16 cellular contexts compared by ENCODE assay signal in genomic region chr3:59115355-59116136, GRCh38.
DNase-seq lines count a peak whose midpoint lies in the region; ATAC-seq and TF ChIP-seq lines count a peak whose summit lies in the region.
"Had no signal": no experiment of that assay in that cellular context is flagged by ENCODE, and none has a peak within 500 bp of the region (broad histone marks: within the 10 kb centered on the region; RNA-seq: fewer than 3 reads in every experiment).

No MANE protein-coding gene starts in this region.

- H3K9ac ChIP-seq in Loucy (ENCODE audit: low read depth, low read length, poor library complexity, severe bottlenecking) = no peak overlapping the region

- no peaks in the 10 kb centered on the region for H3K9me2 ChIP-seq in Loucy (replicated peaks; ENCODE audit: low read depth, low read length)

- no peaks in the 10 kb centered on the region for H3F3A ChIP-seq in Loucy (ENCODE audit: low read depth)

- H3K27ac ChIP-seq in CD4-positive, alpha-beta memory T cell (ENCODE audit: low read depth, low read length) = no peak overlapping the region
- H3K27ac ChIP-seq in muscle layer of duodenum (ENCODE audit: low read length) = no peak overlapping the region
- H3K27ac ChIP-seq: C4-2B, coronary artery, gastrocnemius medialis, prostate gland had no signal

- H3K4me2 ChIP-seq in Loucy (ENCODE audit: low read depth, low read length, poor library complexity, severe bottlenecking) = no peak overlapping the region

- no peaks in the 10 kb centered on the region for H3K27me3 ChIP-seq in CD4-positive, alpha-beta memory T cell (ENCODE audit: insufficient read depth, low read length)
- H3K27me3 ChIP-seq in Loucy (ENCODE audit: insufficient read depth, low read length, poor library complexity, severe bottlenecking) (no peaks in the 10 kb centered on the region), muscle layer of duodenum (ENCODE audit: low read depth, low read length) (no peaks in the 10 kb centered on the region)
- H3K27me3 ChIP-seq: gastrocnemius medialis had no signal

- no peak overlapping the region for H3K4me3 ChIP-seq in CD4-positive, alpha-beta memory T cell (ENCODE audit: low read length in 2 of 2)
- H3K4me3 ChIP-seq in Loucy (ENCODE audit: low read length, poor library complexity, severe bottlenecking) (no peak overlapping the region), muscle layer of duodenum (ENCODE audit: low read depth in 1 of 2, low read length in 2 of 2) (peak overlapping the region; percentile 20 to 31)
- H3K4me3 ChIP-seq: coronary artery, gastrocnemius medialis, prostate gland had no signal

- no peaks in the 10 kb centered on the region for H3K9me3 ChIP-seq in CD4-positive, alpha-beta memory T cell (ENCODE audit: control insufficient read depth in 1 of 2, low read length in 2 of 2)
- H3K9me3 ChIP-seq in Loucy (ENCODE audit: insufficient read depth, low read depth, low read length) = no peaks in the 10 kb centered on the region
- no peaks in the 10 kb centered on the region for H3K9me3 ChIP-seq in muscle layer of duodenum (ENCODE audit: control insufficient read depth in 1 of 2, low read length in 2 of 2)
- no peaks in the 10 kb centered on the region for H3K9me3 ChIP-seq in T-helper 17 cell (ENCODE audit: control insufficient read depth, low read length, poor library complexity, severe bottlenecking)
- H3K9me3 ChIP-seq: gastrocnemius medialis, prostate gland had no signal

- CTCF ChIA-PET in CD4-positive, alpha-beta memory T cell (lab: Charles Lee; ENCODE audit: partially characterized antibody) = no interaction called here

- no peaks in the 10 kb centered on the region for H3K36me3 Mint-ChIP-seq in CD4-positive, alpha-beta memory T cell
- H3K36me3 Mint-ChIP-seq in central memory CD8-positive, alpha-beta T cell (ENCODE audit: insufficient read depth) = no peaks in the 10 kb centered on the region
- H3K36me3 Mint-ChIP-seq in T-helper 17 cell (ENCODE audit: low read depth) = no peaks in the 10 kb centered on the region

- no peak for TF ChIP-seq CTCF in Loucy (conservative IDR thresholded peaks at IDR 0.05; ENCODE audit: low read length)

- H4K20me1 ChIP-seq in Loucy (ENCODE audit: insufficient read depth, low read length, poor library complexity, severe bottlenecking) = no peaks in the 10 kb centered on the region

- POLR2A ChIA-PET in CD4-positive, alpha-beta memory T cell (lab: Charles Lee; ENCODE audit: partially characterized antibody) = no interaction called here

- H2AFZ ChIP-seq in Loucy (ENCODE audit: low read length) = peak overlapping the region; percentile 71

- peaks cover 0 to 5% (median under 1%) of the 10 kb centered on the region in 4 donors for H3K4me1 Mint-ChIP-seq in CD4-positive, alpha-beta memory T cell
- no peaks in the 10 kb centered on the region for H3K4me1 Mint-ChIP-seq in central memory CD8-positive, alpha-beta T cell
- peaks cover 3% of the 10 kb centered on the region for H3K4me1 Mint-ChIP-seq in T-helper 17 cell

- DNase-seq in CD4-positive, alpha-beta memory T cell = no peak
- no peak for DNase-seq in central memory CD8-positive, alpha-beta T cell (ENCODE audit: low spot score in 2 of 2)
- DNase-seq in Ammon's horn (ENCODE audit: low spot score) = no peak
- no peak for DNase-seq in T-helper 17 cell
- no peak for DNase-seq in NCI-H1092 (lab: John Stamatoyannopoulos, UW)
- no peak for DNase-seq in activated effector memory CD4-positive, alpha-beta T cell treated with anti-CD3 and anti-CD28 coated beads, Interleukin-2, amount 50 U/mL, for 16 hours
- DNase-seq: activated CD4-positive, alpha-beta T cell treated with anti-CD3 and anti-CD28 coated beads, Interleukin-2, amount 50 U/mL, for 1 hour; activated T-cell treated with anti-CD3 and anti-CD28 coated beads, Interleukin-2, amount 50 U/mL, for 72 hours; amygdala; gastrocnemius medialis; NCI-H510A treated with DMSO at 0.1 percent for 48 hours had no signal

- intact Hi-C loops in CD4-positive, alpha-beta memory T cell (cut with micrococcal nuclease) = no loop called here

- H3K4me1 ChIP-seq in CD4-positive, alpha-beta memory T cell (ENCODE audit: insufficient read depth, low read length) = no peaks in the 10 kb centered on the region
- no peaks in the 10 kb centered on the region for H3K4me1 ChIP-seq in Loucy (ENCODE audit: insufficient read depth, low read length, poor library complexity, severe bottlenecking)
- H3K4me1 ChIP-seq in muscle layer of duodenum (ENCODE audit: control insufficient read depth in 1 of 2, insufficient read depth in 2 of 2, low read length in 2 of 2) = no peaks in the 10 kb centered on the region
- H3K4me1 ChIP-seq: gastrocnemius medialis, prostate gland had no signal

- peaks cover 1 to 3% of the 10 kb centered on the region in 2 donors for H3K27me3 Mint-ChIP-seq in CD4-positive, alpha-beta memory T cell
- peaks cover 13% of the 10 kb centered on the region for H3K27me3 Mint-ChIP-seq in central memory CD8-positive, alpha-beta T cell
- peaks cover 5% of the 10 kb centered on the region for H3K27me3 Mint-ChIP-seq in T-helper 17 cell

- H3K4me3 Mint-ChIP-seq in CD4-positive, alpha-beta memory T cell = peak overlapping the region in 7 of 8 donors; percentile 9 to 71 (median 38)
- H3K4me3 Mint-ChIP-seq in central memory CD8-positive, alpha-beta T cell = peak overlapping the region; percentile 24
- no peak overlapping the region for H3K4me3 Mint-ChIP-seq in T-helper 17 cell

- no peaks in the 10 kb centered on the region for H3K79me2 ChIP-seq in Loucy (ENCODE audit: insufficient read depth, low read length)

- H3K27ac Mint-ChIP-seq in CD4-positive, alpha-beta memory T cell = peak overlapping the region in 1 of 7 donors; percentile 58
- no peak overlapping the region for H3K27ac Mint-ChIP-seq in central memory CD8-positive, alpha-beta T cell (ENCODE audit: low read depth)
- no peak overlapping the region for H3K27ac Mint-ChIP-seq in T-helper 17 cell
- H3K27ac Mint-ChIP-seq: activated T-cell treated with anti-CD3 and anti-CD28 coated beads, Interleukin-2, amount 50 U/mL, for 72 hours had no signal

- H3K9me3 Mint-ChIP-seq in CD4-positive, alpha-beta memory T cell = peaks cover 0 to 2% (median 0%) of the 10 kb centered on the region in 8 donors
- H3K9me3 Mint-ChIP-seq in central memory CD8-positive, alpha-beta T cell = no peaks in the 10 kb centered on the region
- H3K9me3 Mint-ChIP-seq: activated T-cell treated with anti-CD3 and anti-CD28 coated beads, Interleukin-2, amount 50 U/mL, for 72 hours had no signal

- ATAC-seq in central memory CD8-positive, alpha-beta T cell (replicated peaks; ENCODE audit: extremely low read depth, poor library complexity, severe bottlenecking) = no peak
- no peak for ATAC-seq in T-helper 17 cell
- ATAC-seq: activated T-cell treated with anti-CD3 and anti-CD28 coated beads, Interleukin-2, amount 50 U/mL, for 72 hours; gastrocnemius medialis had no signal

- H3K36me3 ChIP-seq in CD4-positive, alpha-beta memory T cell (ENCODE audit: insufficient read depth, low read length) = no peaks in the 10 kb centered on the region
- H3K36me3 ChIP-seq in Loucy (ENCODE audit: insufficient read depth, low read length) (no peaks in the 10 kb centered on the region), muscle layer of duodenum (ENCODE audit: control insufficient read depth in 1 of 2, insufficient read depth in 2 of 2, low read length in 2 of 2) (no peaks in the 10 kb centered on the region)
- H3K36me3 ChIP-seq: gastrocnemius medialis, prostate gland had no signal

Comparison
In these comparisons a context has a peak if more than half of its experiments do, and no peak if none do; other contexts are left out.
1. H3K4me3 ChIP-seq: peak in muscle layer of duodenum (2 of 2); none in CD4-positive, alpha-beta memory T cell (0 of 2) and Loucy (single experiment).